In the genomic region with DNA sequence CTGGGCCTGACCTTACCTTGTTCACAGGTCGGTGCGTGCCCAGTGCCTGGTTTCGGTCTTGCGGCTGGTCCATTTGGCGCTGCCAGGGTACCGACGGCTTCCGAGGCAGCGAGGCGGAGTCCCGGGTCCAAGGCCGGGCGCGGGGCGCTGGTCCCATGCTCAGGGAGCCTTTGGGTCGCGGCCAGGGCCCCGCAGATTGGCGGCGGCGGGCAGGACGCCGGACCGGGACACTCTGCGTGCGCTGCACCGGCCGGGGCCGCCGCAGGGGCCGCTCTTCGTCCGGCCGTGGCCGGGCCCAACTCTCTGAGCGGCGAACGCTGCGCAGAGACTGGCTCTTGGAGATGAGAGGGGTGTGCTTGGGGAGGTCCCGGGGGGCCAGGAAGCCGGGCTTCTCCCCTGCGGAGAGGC, we compare ENCODE assay signal across 6 cellular contexts. TPM values are rescaled to one million over a fixed set of nuclear protein-coding genes. Genes with fewer than 3 reads are reported as not detected.
DNase-seq lines count a peak whose midpoint lies in the region; ATAC-seq, FAIRE-seq and TF ChIP-seq lines count a peak whose summit lies in the region.

No MANE protein-coding gene starts in this region.

- no peak for ATAC-seq in K562
- ATAC-seq in HG03280 (IDR thresholded peaks at IDR 0.05; ENCODE audit: unreplicated experiment) = no peak

- H3K4me3 ChIP-seq in K562 (peak overlapping the region; percentile 25; the same call in 1 of the 2 replicates), kidney (ENCODE audit: low read length in 2 of 2) (peak overlapping the region; percentile 55 to 64), transverse colon (peak overlapping the region; percentile 6 to 48 (median 34))

- TF ChIP-seq POLR2A in K562 (conservative IDR thresholded peaks at IDR 0.05) = no peak
- no peak for TF ChIP-seq POLR2A in transverse colon (IDR thresholded peaks at IDR 0.05)

- no peak overlapping the region for H3K27ac ChIP-seq in K562 (ENCODE audit: extremely low read depth, low read depth, low read length)
- peak overlapping the region in 1 of 2 donors; percentile 32 for H3K27ac ChIP-seq in kidney (ENCODE audit: low read depth in 2 of 2, low read length in 2 of 2)
- H3K27ac ChIP-seq in transverse colon = peak overlapping the region; percentile 38 to 79 (median 52)

- H3K79me2 ChIP-seq in K562 (ENCODE audit: control insufficient read depth, insufficient read depth, low read length) = no peaks in the 10 kb centered on the region

- in situ Hi-C loops in K562 (cut with MboI) = no loop called here
- in situ Hi-C loops in transverse colon (cut with MboI; ENCODE audit: low pct_ligation_motif_present in 1 of 4, low pct_unique_long_range_greater_than_20kb in 1 of 4, low sequenced_read_pairs in 3 of 4) = no loop called here

- no peak for TF ChIP-seq RAD21 in K562 (CRISPR knock-in tag; conservative IDR thresholded peaks at IDR 0.05 in 1 of 2, IDR thresholded peaks at IDR 0.05 in 1 of 2)

- no peak for DNase-seq in K562 (ENCODE audit: extremely low read depth in 1 of 4, low spot score in 3 of 4)
- peak; percentile 80 for DNase-seq in kidney
- no peak for DNase-seq in transverse colon
- no peak for DNase-seq in SKM-1 (lab: John Stamatoyannopoulos, UW; ENCODE audit: unreplicated experiment)
- DNase-seq in SHP77 treated with DMSO at 0.1 percent for 48 hours (lab: John Stamatoyannopoulos, UW) = no peak

- CTCF ChIA-PET in K562 (lab: Yijun Ruan, JAX; ENCODE audit: low intra/inter-chr PET ratio) = no interaction called here

- H3K36me3 ChIP-seq in K562 (ENCODE audit: control insufficient read depth, insufficient read depth, low read length) (no peaks in the 10 kb centered on the region), kidney (ENCODE audit: control insufficient read depth in 1 of 2, insufficient read depth in 2 of 2, low read length in 2 of 2) (no peaks in the 10 kb centered on the region), transverse colon (no peaks in the 10 kb centered on the region)

- H3K9ac ChIP-seq in K562 (ENCODE audit: insufficient read depth in 1 of 2, low read depth in 2 of 2, low read length in 2 of 2) = peak overlapping the region in 1 of 2 experiments; percentile 75; a peak in 2 of 4 replicates
- H3K9ac ChIP-seq in kidney (ENCODE audit: low read length in 2 of 2) = peak overlapping the region in 1 of 2 donors; percentile 58

- H2AFZ ChIP-seq in K562 (ENCODE audit: low read depth, low read length) = peak overlapping the region; percentile 92; the same call in 1 of the 2 replicates

- intact Hi-C loops in K562 (cut with micrococcal nuclease) (no loop called here), kidney (cut with DNase I) (no loop called here), transverse colon (cut with DNase I; ENCODE audit: low total_unique reads) (no loop called here)

- TF ChIP-seq EP300 in K562 (IDR thresholded peaks at IDR 0.05; ENCODE audit: low read length) (no peak), transverse colon (IDR thresholded peaks at IDR 0.05; ENCODE audit: low read depth) (no peak)

- no peaks in the 10 kb centered on the region for H3K9me1 ChIP-seq in K562 (ENCODE audit: control insufficient read depth, insufficient read depth, low read length)

- H3K4me1 ChIP-seq in K562 (replicated peaks in 1 of 2; ENCODE audit: control insufficient read depth in 2 of 2, insufficient read depth in 2 of 2, low read length in 2 of 2) = peaks cover 29 to 58% of the 10 kb centered on the region in 2 experiments
- H3K4me1 ChIP-seq in kidney (ENCODE audit: control insufficient read depth in 1 of 2, insufficient read depth in 1 of 2, low read depth in 1 of 2, low read length in 2 of 2) = peaks cover 0 to 14% of the 10 kb centered on the region in 2 donors
- H3K4me1 ChIP-seq in transverse colon = peaks cover 0 to 30% (median 26%) of the 10 kb centered on the region in 4 donors

- POLR2A ChIA-PET in K562 (lab: Yijun Ruan, JAX) = interaction anchor here (1.0 to 1.4 kb wide), 3 partner anchors 14 to 16 kb away, joined by 5 to 6 read pairs (median 5); no protein-coding TSS in a partner anchor

- BruUV-seq in K562 (replicated peaks; lab: Mats Ljungman, UMichigan) = no TSS peak

- 0 out of 2 replicates have a peak, but pooled peaks cover 2% of the 10 kb centered on the region for H4K20me1 ChIP-seq in K562 (replicated peaks; ENCODE audit: control insufficient read depth, insufficient read depth, low read length)

- H3K9me3 ChIP-seq in K562 (replicated peaks; ENCODE audit: control insufficient read depth, insufficient read depth, low read depth, low read length) (no peaks in the 10 kb centered on the region), kidney (ENCODE audit: control insufficient read depth in 1 of 2, low read length in 2 of 2) (no peaks in the 10 kb centered on the region), transverse colon (no peaks in the 10 kb centered on the region)

- no peak for TF ChIP-seq CTCF in K562 (IDR thresholded peaks at IDR 0.05 in 2 of 3, conservative IDR thresholded peaks at IDR 0.05 in 1 of 3; ENCODE audit: insufficient read depth in 2 of 3, low read depth in 1 of 3, low read length in 3 of 3)
- no peak for TF ChIP-seq CTCF in kidney (IDR thresholded peaks at IDR 0.05; ENCODE audit: borderline replicate concordance, extremely low read depth, insufficient read depth)
- TF ChIP-seq CTCF in transverse colon (IDR thresholded peaks at IDR 0.05) = peak in 3 of 5 experiments; percentile 26 to 36 (median 29)

- no peaks in the 10 kb centered on the region; a peak in 1 of 5 replicates for H3K27me3 ChIP-seq in K562 (ENCODE audit: control insufficient read depth in 2 of 2, insufficient read depth in 2 of 2, low read length in 2 of 2)
- peaks cover 39% of the 10 kb centered on the region for H3K27me3 ChIP-seq in transverse colon

- FAIRE-seq in K562 (lab: Jason Lieb, UNC) = no peak
- no peak for FAIRE-seq in kidney (lab: Jason Lieb, UNC)

- peak overlapping the region; percentile 86 for H3K4me2 ChIP-seq in K562 (ENCODE audit: insufficient read depth, low read length)

- WGBS in K562 (ENCODE audit: insufficient coverage, low coverage, missing lambda C conversion rate) = 95% methylated on average over 12 of the region's 42 CpGs
- WGBS in transverse colon (ENCODE audit: low coverage in 1 of 2), 2 donors = 34% methylated on average over 27 of the region's 42 CpGs; no CpG with 5 or more reads in 1 of the 2 donors

RNA-seq across cellular contexts. Expression of a gene that starts 3.3 kb away (rescaled TPM):
- 13.2 and 37.4 TPM in 2 replicates for total RNA-seq in K562 (2011; cell fraction: chromatin; rRNA removed; ENCODE audit: low replicate concordance)
- total RNA-seq in K562 (2011; cell fraction: nucleolus; rRNA removed) = 27.4 and 28.3 TPM in 2 replicates
- total RNA-seq in K562 (2011; cell fraction: nucleoplasm; rRNA removed) = 20.2 and 22.8 TPM in 2 replicates
- total RNA-seq in K562 (2014; rRNA removed) (13.9 and 16.0 TPM in 2 replicates), K562 (2014; rRNA removed; fragmentation: Illumina TruSeq; extraction: Trizol) (1.1 and 1.3 TPM in 2 replicates), K562 (2015; rRNA removed; fragmentation: Illumina TruSeq; extraction: Trizol) (4.8 and 5.4 TPM in 2 replicates), K562 (2021) (32.7 and 37.5 TPM in 2 replicates), kidney (37.1 TPM), transverse colon (10 to 100 TPM; 31.0 to 63.6 (median 42.0) TPM)
- polyA plus RNA-seq in K562 (2011; rRNA removed) (3.7 and 4.7 TPM in 2 replicates), K562 (2014; fragmentation: Illumina TruSeq; extraction: Trizol) (9.4 and 22.9 TPM in 2 replicates), K562 (2014; fragmentation: Nextera tagmentation; extraction: Ambion mirVana) (under 1 TPM; 0.06 to 0.08 TPM), K562 (2014; rRNA removed) (19.1 and 21.8 TPM in 2 replicates), kidney (ENCODE audit: insufficient read depth, low read depth, low replicate concordance) (15.4 TPM)
- 5.3 and 12.2 TPM in 2 replicates for polyA plus RNA-seq in K562 (2011; cell fraction: cytosol; rRNA removed)
- 16.0 and 33.9 TPM in 2 replicates for polyA plus RNA-seq in K562 (2011; cell fraction: nucleus; rRNA removed)
- polyA plus RNA-seq in K562 (2012) = 18.0 and 22.2 TPM in 2 replicates
- polyA minus RNA-seq in K562 (2011; rRNA and poly(A)+ RNA removed) = 0.63 and 1.1 TPM in 2 replicates
- polyA minus RNA-seq in K562 (2011; cell fraction: cytosol; rRNA and poly(A)+ RNA removed) = 7.5 and 9.4 TPM in 2 replicates
- polyA minus RNA-seq in K562 (2011; cell fraction: nucleus; rRNA and poly(A)+ RNA removed) = 5.3 and 6.5 TPM in 2 replicates

RNA-seq across cellular contexts. Expression of a gene that starts 11.2 kb away (rescaled TPM):
- 0.35 TPM in 1 of 2 replicates, not detected in the other for total RNA-seq in K562 (2011; cell fraction: chromatin; rRNA removed; ENCODE audit: low replicate concordance)
- total RNA-seq in K562 (2011; cell fraction: nucleolus; rRNA removed) = 0.13 TPM in 1 of 2 replicates, not detected in the other
- 2.5 TPM in 1 of 2 replicates, not detected in the other for total RNA-seq in K562 (2011; cell fraction: nucleoplasm; rRNA removed)
- total RNA-seq in K562 (2014; rRNA removed) = 0.04 TPM in 1 of 2 replicates, not detected in the other
- total RNA-seq in K562 (2014; rRNA removed; fragmentation: Illumina TruSeq; extraction: Trizol) = not detected in 2 replicates
- total RNA-seq in K562 (2015; rRNA removed; fragmentation: Illumina TruSeq; extraction: Trizol) = not detected in 2 replicates
- total RNA-seq in K562 (2021) = 0.44 and 0.87 TPM in 2 replicates
- not detected in 2 replicates for polyA plus RNA-seq in K562 (2011; rRNA removed)
- 0.01 TPM in 1 of 2 replicates, not detected in the other for polyA plus RNA-seq in K562 (2011; cell fraction: cytosol; rRNA removed)
- 0.04 and 0.16 TPM in 2 replicates for polyA plus RNA-seq in K562 (2011; cell fraction: nucleus; rRNA removed)
- polyA plus RNA-seq in K562 (2012) = 0.08 and 0.16 TPM in 2 replicates
- not detected in 2 replicates for polyA plus RNA-seq in K562 (2014; fragmentation: Illumina TruSeq; extraction: Trizol)
- not detected for polyA plus RNA-seq in K562 (2014; fragmentation: Nextera tagmentation; extraction: Ambion mirVana)
- polyA plus RNA-seq in K562 (2014; rRNA removed) = 0.07 TPM in 1 of 2 replicates, not detected in the other
- not detected in 2 replicates for polyA minus RNA-seq in K562 (2011; rRNA and poly(A)+ RNA removed)
- polyA minus RNA-seq in K562 (2011; cell fraction: cytosol; rRNA and poly(A)+ RNA removed) = not detected in 2 replicates
- not detected in 2 replicates for polyA minus RNA-seq in K562 (2011; cell fraction: nucleus; rRNA and poly(A)+ RNA removed)
- 12.1 TPM for total RNA-seq in kidney
- polyA plus RNA-seq in kidney (ENCODE audit: insufficient read depth, low read depth, low replicate concordance) = 1.5 TPM
- 100 to 1,000 TPM in 1 of 4 donors, 10 to 100 TPM in 1, 1 to 10 TPM in 2; 1.9 to 117 (median 15.3) TPM for total RNA-seq in transverse colon

RNA-seq across cellular contexts. Expression of a gene that starts 26.2 kb away (rescaled TPM):
- not detected in 2 replicates for total RNA-seq in K562 (2011; cell fraction: chromatin; rRNA removed; ENCODE audit: low replicate concordance)
- not detected in 2 replicates for total RNA-seq in K562 (2011; cell fraction: nucleolus; rRNA removed)
- not detected in 2 replicates for total RNA-seq in K562 (2011; cell fraction: nucleoplasm; rRNA removed)
- total RNA-seq in K562 (2014; rRNA removed) (not detected in 2 replicates), K562 (2014; rRNA removed; fragmentation: Illumina TruSeq; extraction: Trizol) (not detected in 2 replicates), K562 (2015; rRNA removed; fragmentation: Illumina TruSeq; extraction: Trizol) (not detected in 2 replicates), K562 (2021) (not detected in 2 replicates), kidney (not detected), transverse colon (not detected)
- polyA plus RNA-seq in K562 (2011; rRNA removed) (not detected in 2 replicates), K562 (2014; fragmentation: Illumina TruSeq; extraction: Trizol) (not detected in 2 replicates), K562 (2014; fragmentation: Nextera tagmentation; extraction: Ambion mirVana) (not detected), K562 (2014; rRNA removed) (not detected in 2 replicates), kidney (ENCODE audit: insufficient read depth, low read depth, low replicate concordance) (not detected)
- polyA plus RNA-seq in K562 (2011; cell fraction: cytosol; rRNA removed) = not detected in 2 replicates
- not detected in 2 replicates for polyA plus RNA-seq in K562 (2011; cell fraction: nucleus; rRNA removed)
- not detected in 2 replicates for polyA plus RNA-seq in K562 (2012)
- polyA minus RNA-seq in K562 (2011; rRNA and poly(A)+ RNA removed) = not detected in 2 replicates
- polyA minus RNA-seq in K562 (2011; cell fraction: cytosol; rRNA and poly(A)+ RNA removed) = not detected in 2 replicates
- polyA minus RNA-seq in K562 (2011; cell fraction: nucleus; rRNA and poly(A)+ RNA removed) = not detected in 2 replicates

RNA-seq across cellular contexts. Expression of a gene that starts 34.3 kb away (rescaled TPM):
- 365 and 641 TPM in 2 replicates for total RNA-seq in K562 (2011; cell fraction: chromatin; rRNA removed; ENCODE audit: low replicate concordance)
- 279 and 316 TPM in 2 replicates for total RNA-seq in K562 (2011; cell fraction: nucleolus; rRNA removed)
- 296 and 300 TPM in 2 replicates for total RNA-seq in K562 (2011; cell fraction: nucleoplasm; rRNA removed)
- total RNA-seq in K562 (2014; rRNA removed) (108 and 121 TPM in 2 replicates), K562 (2014; rRNA removed; fragmentation: Illumina TruSeq; extraction: Trizol) (61.1 and 65.5 TPM in 2 replicates), K562 (2015; rRNA removed; fragmentation: Illumina TruSeq; extraction: Trizol) (66.6 and 70.7 TPM in 2 replicates), K562 (2021) (107 and 116 TPM in 2 replicates), kidney (122 TPM), transverse colon (100 to 1,000 TPM; 112 to 329 (median 172) TPM)
- polyA plus RNA-seq in K562 (2011; rRNA removed) (56.8 and 95.7 TPM in 2 replicates), K562 (2014; fragmentation: Illumina TruSeq; extraction: Trizol) (75.8 and 84.0 TPM in 2 replicates), K562 (2014; fragmentation: Nextera tagmentation; extraction: Ambion mirVana) (1 to 10 TPM; 2.4 to 7.0 TPM), K562 (2014; rRNA removed) (92.5 and 111 TPM in 2 replicates), kidney (ENCODE audit: insufficient read depth, low read depth, low replicate concordance) (44.3 TPM)
- 40.7 and 50.0 TPM in 2 replicates for polyA plus RNA-seq in K562 (2011; cell fraction: cytosol; rRNA removed)
- 617 and 798 TPM in 2 replicates for polyA plus RNA-seq in K562 (2011; cell fraction: nucleus; rRNA removed)
- polyA plus RNA-seq in K562 (2012) = 66.2 and 79.9 TPM in 2 replicates
- 60.0 and 69.5 TPM in 2 replicates for polyA minus RNA-seq in K562 (2011; rRNA and poly(A)+ RNA removed)
- polyA minus RNA-seq in K562 (2011; cell fraction: cytosol; rRNA and poly(A)+ RNA removed) = 41.5 and 61.7 TPM in 2 replicates
- 85.4 and 122 TPM in 2 replicates for polyA minus RNA-seq in K562 (2011; cell fraction: nucleus; rRNA and poly(A)+ RNA removed)

RNA-seq across cellular contexts. Expression of a gene that starts 55.2 kb away (rescaled TPM):
- not detected in 2 replicates for total RNA-seq in K562 (2011; cell fraction: chromatin; rRNA removed; ENCODE audit: low replicate concordance)
- total RNA-seq in K562 (2011; cell fraction: nucleolus; rRNA removed) = not detected in 2 replicates
- not detected in 2 replicates for total RNA-seq in K562 (2011; cell fraction: nucleoplasm; rRNA removed)
- total RNA-seq in K562 (2014; rRNA removed) (not detected in 2 replicates), K562 (2014; rRNA removed; fragmentation: Illumina TruSeq; extraction: Trizol) (not detected in 2 replicates), K562 (2015; rRNA removed; fragmentation: Illumina TruSeq; extraction: Trizol) (not detected in 2 replicates), K562 (2021) (not detected in 2 replicates), kidney (0.09 TPM), transverse colon (not detected)
- polyA plus RNA-seq in K562 (2011; rRNA removed) (not detected in 2 replicates), K562 (2014; fragmentation: Illumina TruSeq; extraction: Trizol) (not detected in 2 replicates), K562 (2014; fragmentation: Nextera tagmentation; extraction: Ambion mirVana) (not detected), K562 (2014; rRNA removed) (not detected in 2 replicates), kidney (ENCODE audit: insufficient read depth, low read depth, low replicate concordance) (not detected)
- not detected in 2 replicates for polyA plus RNA-seq in K562 (2011; cell fraction: cytosol; rRNA removed)
- not detected in 2 replicates for polyA plus RNA-seq in K562 (2011; cell fraction: nucleus; rRNA removed)
- not detected in 2 replicates for polyA plus RNA-seq in K562 (2012)
- not detected in 2 replicates for polyA minus RNA-seq in K562 (2011; rRNA and poly(A)+ RNA removed)
- polyA minus RNA-seq in K562 (2011; cell fraction: cytosol; rRNA and poly(A)+ RNA removed) = not detected in 2 replicates
- polyA minus RNA-seq in K562 (2011; cell fraction: nucleus; rRNA and poly(A)+ RNA removed) = not detected in 2 replicates

Comparison
In these comparisons a context has a peak if more than half of its experiments do, and no peak if none do; other contexts are left out.
1. CTCF ChIP-seq: peak in transverse colon (3 of 5); none in K562 (0 of 3) and kidney (single experiment).
2. Peak in every context shown above with its lines, with median percentiles within 50 percentile points of each other: H3K4me3 ChIP-seq.